In the genomic region with DNA sequence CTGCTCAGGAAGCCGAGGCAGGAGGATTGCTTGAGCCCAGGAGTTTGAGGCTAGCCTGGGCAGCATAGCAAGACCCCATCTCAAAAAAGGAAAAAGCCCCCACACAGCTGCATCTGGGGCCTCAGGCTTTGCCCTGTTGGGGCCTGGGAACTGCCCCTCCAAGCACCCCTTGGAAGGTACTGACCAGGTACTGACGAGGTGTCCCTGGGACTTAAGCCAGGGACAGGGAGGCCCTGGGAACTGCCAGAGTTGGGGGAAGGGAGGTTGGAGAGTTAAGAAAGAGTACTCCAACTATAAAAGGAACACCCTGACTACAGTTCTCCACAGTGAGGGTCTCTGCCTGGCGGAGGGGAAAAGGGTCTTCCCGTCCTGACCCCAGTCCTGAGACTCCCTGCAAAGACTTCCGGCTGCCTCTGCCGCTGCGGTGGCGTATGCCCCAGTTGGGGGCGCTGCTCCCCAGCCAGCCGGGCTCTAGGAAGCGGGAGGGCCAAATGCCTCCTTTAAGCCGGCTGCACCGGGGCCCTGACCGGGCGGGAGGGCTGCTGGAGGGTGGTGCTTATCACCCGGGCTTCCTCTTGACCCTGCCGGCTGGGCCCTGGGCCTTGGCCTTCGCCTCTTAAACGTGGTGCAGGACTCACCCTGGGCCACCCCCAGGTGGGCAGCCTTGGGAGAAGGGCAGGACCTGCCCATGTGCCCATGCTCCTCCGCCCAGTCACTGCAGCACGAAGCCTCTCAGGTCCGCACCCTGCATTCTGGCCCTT, we compare ENCODE assay signal across 9 cellular contexts. TPM values are rescaled to one million over a fixed set of nuclear protein-coding genes. Genes with fewer than 3 reads are reported as not detected.
DNase-seq lines count a peak whose midpoint lies in the region; ATAC-seq and TF ChIP-seq lines count a peak whose summit lies in the region.
"Had no signal": no experiment of that assay in that cellular context is flagged by ENCODE, and none has a peak within 500 bp of the region (broad histone marks: within the 10 kb centered on the region; RNA-seq: fewer than 3 reads in every experiment).

No MANE protein-coding gene starts in this region.

- DNase-seq in DMS 273 treated with DMSO at 0.1 percent for 48 hours (lab: John Stamatoyannopoulos, UW) (peak; percentile 21), HuH-7.5 (ENCODE audit: low spot score) (peak; percentile 87), UCSD-AML1 (lab: John Stamatoyannopoulos, UW; ENCODE audit: unreplicated experiment) (peak; percentile 80), dorsolateral prefrontal cortex (peak in 3 of 10 donors; percentile 14 to 68 (median 46)), memory B cell (ENCODE audit: low spot score in 2 of 2) (peak; percentile 23 to 41)
- DNase-seq in stimulated activated naive CD8-positive, alpha-beta T cell treated with anti-CD3 and anti-CD28 coated beads, Interleukin-15, Interleukin-2, amounts not matched to agents 100 U/mL and 50 U/mL, for 24 hours = peak; percentile 78

- H3K27ac ChIP-seq in dorsolateral prefrontal cortex = no peak overlapping the region

- H3K27me3 Mint-ChIP-seq in memory B cell = peaks cover 19% of the 10 kb centered on the region

- TF ChIP-seq CTCF in dorsolateral prefrontal cortex (IDR thresholded peaks at IDR 0.05 in 54 of 56, conservative IDR thresholded peaks at IDR 0.05 in 2 of 56; ENCODE audit: low read depth in 1 of 56, partially characterized antibody in 56 of 56) = peak in 55 of 56 donors; percentile 35 to 77 (median 61)

- H3K27me3 ChIP-seq in dorsolateral prefrontal cortex = peaks cover 0 to 6% (median 0%) of the 10 kb centered on the region in 45 donors

- no peak overlapping the region for H3K4me3 Mint-ChIP-seq in memory B cell

- intact Hi-C loops in dorsolateral prefrontal cortex (cut with DNase I) = no loop called here

- H3K4me3 ChIP-seq in dorsolateral prefrontal cortex = no peak overlapping the region

- no peak overlapping the region for H3K27ac Mint-ChIP-seq in memory B cell

- H3K4me1 Mint-ChIP-seq in memory B cell = peaks cover 6% of the 10 kb centered on the region

- no peaks in the 10 kb centered on the region for H3K36me3 Mint-ChIP-seq in memory B cell

- ATAC-seq in memory B cell (ENCODE audit: low read depth) (peak; percentile 69), HG02588 (IDR thresholded peaks at IDR 0.05; ENCODE audit: unreplicated experiment) (no peak), GM21723 (IDR thresholded peaks at IDR 0.05; ENCODE audit: unreplicated experiment) (no peak)
- ATAC-seq in stimulated activated naive CD8-positive, alpha-beta T cell treated with anti-CD3 and anti-CD28 coated beads, Interleukin-15, Interleukin-2, amounts not matched to agents 100 U/mL and 50 U/mL, for 24 hours = peak; percentile 82

- no peaks in the 10 kb centered on the region for H3K9me3 Mint-ChIP-seq in memory B cell

RNA-seq across cellular contexts. Expression of gene SLC30A3, which starts 12.8 kb away (rescaled TPM):
- total RNA-seq in dorsolateral prefrontal cortex = 10 to 100 TPM; 11.0 to 97.2 (median 48.3) TPM

RNA-seq across cellular contexts. Expression of gene DNAJC5G, which starts 25.2 kb away (rescaled TPM):
- total RNA-seq in dorsolateral prefrontal cortex = 10 to 100 TPM in 26 of 120 experiments, 1 to 10 TPM in 94; 2.2 to 19.1 (median 7.4) TPM
- total RNA-seq: T-helper 2 cell treated with Interferon-gamma antibody and Interleukin-4, amounts not matched to agents 100 ng/mL and 5 ng/mL, for 36 hours had no signal

RNA-seq across cellular contexts. Expression of gene TRIM54, which starts 32.2 kb away (rescaled TPM):
- total RNA-seq in dorsolateral prefrontal cortex = 10 to 100 TPM in 37 of 120 experiments, 1 to 10 TPM in 83; 2.6 to 27.6 (median 9.0) TPM
- total RNA-seq: T-helper 2 cell treated with Interferon-gamma antibody and Interleukin-4, amounts not matched to agents 100 ng/mL and 5 ng/mL, for 36 hours had no signal

RNA-seq across cellular contexts. Expression of gene CAD, which starts 32.9 kb away (rescaled TPM):
- 10 to 100 TPM; 18.2 to 44.6 (median 27.8) TPM for total RNA-seq in dorsolateral prefrontal cortex

RNA-seq across cellular contexts. Expression of gene SLC5A6, which starts 38.0 kb away (rescaled TPM):
- total RNA-seq in dorsolateral prefrontal cortex = 100 to 1,000 TPM in 1 of 120 experiments, 10 to 100 TPM in 119; 21.6 to 107 (median 39.0) TPM

Comparison
In these comparisons a context has a peak if more than half of its experiments do, and no peak if none do; other contexts are left out.
1. ATAC-seq: peak in memory B cell (single experiment) and stimulated activated naive CD8-positive, alpha-beta T cell treated with anti-CD3 and anti-CD28 coated beads, Interleukin-15, Interleukin-2, amounts not matched to agents 100 U/mL and 50 U/mL, for 24 hours (single experiment); none in HG02588 (single experiment) and GM21723 (single experiment).